Comparison of ENCODE assay signal across 26 cellular contexts in the genomic region with DNA sequence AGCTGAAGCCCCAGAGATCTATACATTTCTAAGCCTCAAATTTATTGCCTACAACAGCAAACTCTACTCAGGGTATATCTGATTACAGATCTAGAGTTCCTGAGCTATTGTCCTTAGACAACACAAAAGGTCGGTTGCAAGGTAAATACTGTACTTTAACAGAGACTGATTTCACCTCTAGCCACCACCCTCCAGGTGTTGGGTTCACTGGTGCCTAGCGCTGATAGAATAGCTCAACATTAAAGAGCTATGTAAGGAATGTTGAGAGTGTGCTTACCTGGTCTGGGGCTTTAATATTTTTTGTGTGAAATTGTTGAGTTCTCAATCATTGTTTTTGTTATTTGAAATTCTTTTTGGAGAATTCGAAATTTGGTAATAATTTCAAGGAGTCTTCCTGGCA.
A peak's percentile ranks its signal among the peaks of the same experiment; 100 is the strongest.
DNase-seq lines count a peak whose midpoint lies in the region; ATAC-seq, FAIRE-seq and TF ChIP-seq lines count a peak whose summit lies in the region.
"Had no signal": no experiment of that assay in that cellular context is flagged by ENCODE, and none has a peak within 500 bp of the region (broad histone marks: within the 10 kb centered on the region; RNA-seq: fewer than 3 reads in every experiment).

No MANE protein-coding gene starts in this region.

- H3K4me3 ChIP-seq in HUES6 (ENCODE audit: low read depth, low read length): no peak overlapping the region
- H3K4me3 ChIP-seq in H1 (ENCODE audit: extremely low read depth in 1 of 4, insufficient read depth in 2 of 4, low read depth in 3 of 4, low read length in 4 of 4): no peak overlapping the region
- no peak overlapping the region for H3K4me3 ChIP-seq in neural progenitor cell
- H3K4me3 ChIP-seq: GM12878, SJSA1 had no signal

- no peak overlapping the region for H2AK5ac ChIP-seq in H1 (ENCODE audit: low read depth, low read length)

- peak overlapping the region in 1 of 2 experiments; percentile 30; a peak in 1 of 4 replicates for H3K4me2 ChIP-seq in H1 (ENCODE audit: insufficient read depth in 1 of 2, low read depth in 2 of 2, low read length in 2 of 2)
- H3K4me2 ChIP-seq in neural progenitor cell: peak overlapping the region; percentile 68

- H2AFZ ChIP-seq in H1 (ENCODE audit: low read length) (no peak overlapping the region), neural progenitor cell (replicated peaks) (no peak overlapping the region)

- H2BK12ac ChIP-seq in H1 (ENCODE audit: low read depth, low read length): no peak overlapping the region

- TF ChIP-seq CTCF in H1 (IDR thresholded peaks at IDR 0.05; ENCODE audit: control extremely low read depth in 1 of 3, insufficient read depth in 1 of 3, low read depth in 1 of 3, low read length in 3 of 3) (no peak), neural progenitor cell (IDR thresholded peaks at IDR 0.05) (no peak)

- H4K5ac ChIP-seq in H1 (ENCODE audit: insufficient read length, low read depth, low read length): no peak overlapping the region

- H3K79me2 ChIP-seq in H1 (ENCODE audit: control insufficient read depth in 1 of 2, insufficient read depth in 2 of 2, low read length in 2 of 2) (no peaks in the 10 kb centered on the region), neural progenitor cell (ENCODE audit: low read depth) (no peaks in the 10 kb centered on the region)

- TF ChIP-seq EP300 in H1 (IDR thresholded peaks at IDR 0.05; ENCODE audit: borderline replicate concordance in 1 of 2, low read depth in 2 of 2, low read length in 2 of 2): no peak

- no peak overlapping the region for H3K23ac ChIP-seq in H1 (ENCODE audit: insufficient read length)

- H4K20me1 ChIP-seq in H1 (replicated peaks in 1 of 2; ENCODE audit: control insufficient read depth in 1 of 2, insufficient read depth in 2 of 2, low read length in 2 of 2) (no peaks in the 10 kb centered on the region), neural progenitor cell (ENCODE audit: low read depth) (no peaks in the 10 kb centered on the region)

- H3K9me3 ChIP-seq in HUES6 (ENCODE audit: control insufficient read depth, insufficient read depth, low read depth, low read length) (peaks cover 8% of the 10 kb centered on the region; the same call in 1 of the 2 replicates), H1 (ENCODE audit: insufficient read depth in 2 of 2, low read depth in 1 of 2, low read length in 1 of 2) (no peaks in the 10 kb centered on the region; a peak in 1 of 4 replicates), neural progenitor cell (ENCODE audit: low read depth) (no peaks in the 10 kb centered on the region)
- H3K9me3 ChIP-seq: SJSA1 had no signal

- peaks cover 35% of the 10 kb centered on the region for H3K4me1 Mint-ChIP-seq in neural progenitor cell
- H3K4me1 Mint-ChIP-seq: CD8-positive, alpha-beta memory T cell had no signal

- H3K23me2 ChIP-seq in H1 (ENCODE audit: low read depth, low read length): no peaks in the 10 kb centered on the region

- H3K56ac ChIP-seq in H1 (replicated peaks; ENCODE audit: insufficient read length, low read depth, low read length): no peak overlapping the region

- FAIRE-seq in H1 (lab: Jason Lieb, UNC): peak; percentile 82
- FAIRE-seq: GM12878, RCC 7860 had no signal

- H3K36me3 Mint-ChIP-seq in neural progenitor cell: no peaks in the 10 kb centered on the region
- H3K36me3 Mint-ChIP-seq: CD8-positive, alpha-beta memory T cell had no signal

- no peak overlapping the region for H3K4me3 Mint-ChIP-seq in neural progenitor cell
- H3K4me3 Mint-ChIP-seq: CD8-positive, alpha-beta memory T cell; HFFc6 had no signal

- no peak overlapping the region for H3K14ac ChIP-seq in H1 (ENCODE audit: insufficient read length)

- WGBS in H1 (ENCODE audit: extremely low coverage in 1 of 2, insufficient coverage in 1 of 2, insufficient read length in 1 of 2, insufficient replicate concordance in 2 of 2, low coverage in 1 of 2, low lambda C conversion rate in 2 of 2, missing lambda C conversion rate in 1 of 2), 2 experiments: 35% methylated on average over 3 of the region's 3 CpGs; no CpG with 5 or more reads in 1 of the 2 experiments

- H2BK20ac ChIP-seq in H1 (ENCODE audit: low read length): no peak overlapping the region

- no peak overlapping the region for H4K8ac ChIP-seq in H1 (ENCODE audit: extremely low read depth, insufficient read depth, low read length)

- no peaks in the 10 kb centered on the region for H3K79me1 ChIP-seq in H1 (ENCODE audit: low read depth, low read length)

- no peak overlapping the region for H3K9ac ChIP-seq in HUES6 (ENCODE audit: low read length)
- H3K9ac ChIP-seq in H1 (replicated peaks in 1 of 4; ENCODE audit: extremely low read depth in 1 of 4, low read depth in 3 of 4, low read length in 3 of 4): no peak overlapping the region
- no peak overlapping the region for H3K9ac ChIP-seq in neural progenitor cell

- no peak overlapping the region for H3K18ac ChIP-seq in H1 (ENCODE audit: extremely low read depth, low read length)

- CTCF ChIA-PET in H1 (lab: Charles Lee; ENCODE audit: partially characterized antibody): interaction anchor here (0.7 to 1.6 kb wide), 4 partner anchors 9 to 63 kb away, joined by 3 to 7 read pairs (median 4); no protein-coding TSS in a partner anchor

- H2BK120ac ChIP-seq in H1 (replicated peaks; ENCODE audit: low read depth, low read length): no peak overlapping the region

- TF ChIP-seq RAD21 in H1 (IDR thresholded peaks at IDR 0.05 in 1 of 2, conservative IDR thresholded peaks at IDR 0.05 in 1 of 2; ENCODE audit: low read depth in 2 of 2, low read length in 2 of 2): no peak

- POLR2A ChIA-PET in H1 (lab: Charles Lee; ENCODE audit: partially characterized antibody): interaction anchor here (0.9 to 1.0 kb wide), 3 partner anchors 8 to 15 kb away, joined by 3 read pairs; no protein-coding TSS in a partner anchor

- no peak for TF ChIP-seq POLR2A in H1 (IDR thresholded peaks at IDR 0.05; ENCODE audit: control extremely low read depth in 1 of 2, low read depth in 2 of 2, low read length in 2 of 2)

- H3K27me3 ChIP-seq in HUES6 (ENCODE audit: control insufficient read depth, insufficient read depth, low read length) (no peaks in the 10 kb centered on the region), H1 (replicated peaks in 1 of 4; ENCODE audit: control insufficient read depth in 3 of 4, extremely low read depth in 1 of 4, insufficient read depth in 3 of 4, low read length in 3 of 4) (no peaks in the 10 kb centered on the region), neural progenitor cell (no peaks in the 10 kb centered on the region)
- H3K27me3 ChIP-seq: SJSA1 had no signal

- no peak overlapping the region for H2BK15ac ChIP-seq in H1 (ENCODE audit: low read length)

- no peak overlapping the region for H3K4ac ChIP-seq in H1 (replicated peaks; ENCODE audit: insufficient read length, low read depth, low read length)

- H3K36me3 ChIP-seq in HUES6 (ENCODE audit: control insufficient read depth, insufficient read depth, low read length): no peaks in the 10 kb centered on the region
- no peaks in the 10 kb centered on the region for H3K36me3 ChIP-seq in H1 (ENCODE audit: control insufficient read depth in 2 of 4, insufficient read depth in 4 of 4, low read length in 3 of 4)
- no peaks in the 10 kb centered on the region for H3K36me3 ChIP-seq in neural progenitor cell
- H3K36me3 ChIP-seq: SJSA1 had no signal

- no peaks in the 10 kb centered on the region for H3K27me3 Mint-ChIP-seq in neural progenitor cell (ENCODE audit: insufficient read depth, low read depth)
- H3K27me3 Mint-ChIP-seq: CD8-positive, alpha-beta memory T cell had no signal

- H4K91ac ChIP-seq in H1 (replicated peaks; ENCODE audit: insufficient read length, low read length): no peak overlapping the region

- no peak overlapping the region for H3K27ac Mint-ChIP-seq in neural progenitor cell
- H3K27ac Mint-ChIP-seq: CD8-positive, alpha-beta memory T cell; HFFc6 had no signal

- ATAC-seq in GM19035 (IDR thresholded peaks at IDR 0.05; ENCODE audit: unreplicated experiment) (no peak), GM21529 (IDR thresholded peaks at IDR 0.05; ENCODE audit: unreplicated experiment) (no peak)
- ATAC-seq: GM12878 had no signal

- no peaks in the 10 kb centered on the region for H3F3A ChIP-seq in neural progenitor cell (ENCODE audit: low read depth)

- no peak overlapping the region for H2BK5ac ChIP-seq in H1 (ENCODE audit: low read depth, low read length)

- H3K9me3 Mint-ChIP-seq in neural progenitor cell: peaks cover 5% of the 10 kb centered on the region

- peak overlapping the region; percentile 30; the same call in 1 of the 2 replicates for H3K27ac ChIP-seq in HUES6 (ENCODE audit: low read depth, low read length)
- H3K27ac ChIP-seq in H1 (ENCODE audit: low read depth, low read length): no peak overlapping the region
- no peak overlapping the region for H3K27ac ChIP-seq in neural progenitor cell
- H3K27ac ChIP-seq: C4-2B, HL-60, SJSA1 had no signal

- peak; percentile 31 for DNase-seq in NCI-H345 (lab: John Stamatoyannopoulos, UW)
- DNase-seq in NCI-H345 treated with DMSO at 0.1 percent for 48 hours (lab: John Stamatoyannopoulos, UW; ENCODE audit: unreplicated experiment): no peak
- no peak for DNase-seq in H1 (ENCODE audit: low read depth in 1 of 2, low spot score in 2 of 2)
- DNase-seq in neural progenitor cell (ENCODE audit: low spot score): no peak
- no peak for DNase-seq in hepatic stellate cell (ENCODE audit: low spot score)
- DNase-seq: 8988T; AML-193; CD8-positive, alpha-beta memory T cell; DND-41; HFFc6; KBM-7; MM.1S; NCI-H1048; NCI-H1417 treated with DMSO at 0.1 percent for 48 hours; NCI-H187 treated with DMSO at 0.1 percent for 48 hours; NCI-H2171 treated with DMSO at 0.1 percent for 48 hours; NCI-H446 treated with DMSO at 0.1 percent for 48 hours; T-helper 1 cell had no signal

- peaks cover 27% of the 10 kb centered on the region for H3K4me1 ChIP-seq in HUES6 (ENCODE audit: control insufficient read depth, insufficient read depth, low read length)
- H3K4me1 ChIP-seq in H1 (replicated peaks in 1 of 4; ENCODE audit: control insufficient read depth in 3 of 4, insufficient read depth in 4 of 4, low read length in 3 of 4): peaks cover 0 to 7% (median 2%) of the 10 kb centered on the region in 4 experiments; a peak in 3 of 7 replicates
- H3K4me1 ChIP-seq in neural progenitor cell: peaks cover 30% of the 10 kb centered on the region
- H3K4me1 ChIP-seq: SJSA1 had no signal

TF ChIP-seq in H1, 55 proteins besides CTCF, POLR2A, EP300 and RAD21:
- TF ChIP-seq TCF12 (IDR thresholded peaks at IDR 0.05; ENCODE audit: low read depth, low read length): peak; percentile 91; the same call in 1 of the 2 replicates
- TF ChIP-seq SP1 (IDR thresholded peaks at IDR 0.05; ENCODE audit: low read depth, low read length): no peak
- TF ChIP-seq SP2 (IDR thresholded peaks at IDR 0.05; ENCODE audit: low read length): no peak
- TF ChIP-seq TEAD4 (IDR thresholded peaks at IDR 0.05; ENCODE audit: low read depth, low read length): peak; percentile 73
- TF ChIP-seq HDAC2 (IDR thresholded peaks at IDR 0.05; ENCODE audit: borderline replicate concordance in 1 of 2, low read depth in 2 of 2, low read length in 2 of 2): 0 out of 4 replicates have a peak, but pooled peaks of 1 of the 2 experiments have one; percentile 19
